Comparison of ENCODE assay signal across 18 cellular contexts in genomic region chr12:23885396-23885795, GRCh38.
"Had no signal": no experiment of that assay in that cellular context is flagged by ENCODE, and none has a peak within 500 bp of the region (broad histone marks: within the 10 kb centered on the region; RNA-seq: fewer than 3 reads in every experiment).

No MANE protein-coding gene starts in this region.

- H3K4me3 Mint-ChIP-seq: dendritic cell treated with granulocyte-macrophage colony-stimulating factor and Interleukin-4, amounts not matched to agents 40 ng/mL and 50 ng/mL, for 4 days; mesothelial cell of epicardium; naive B cell had no signal

- ATAC-seq: foreskin keratinocyte, gastroesophageal sphincter, heart right ventricle, left cardiac atrium, left lung, left ventricle myocardium superior, lower lobe of right lung, mucosa of descending colon had no signal

- H3K36me3 ChIP-seq: colonic mucosa, esophagus muscularis mucosa, gastroesophageal sphincter, heart right ventricle, left lung, lower lobe of right lung had no signal

- H3K36me3 Mint-ChIP-seq: mesothelial cell of epicardium, naive B cell had no signal

- H3K9me3 ChIP-seq: colonic mucosa, esophagus muscularis mucosa, gastroesophageal sphincter, heart right ventricle, left lung, lower lobe of right lung, mucosa of descending colon had no signal

- H3K27me3 Mint-ChIP-seq: dendritic cell treated with granulocyte-macrophage colony-stimulating factor and Interleukin-4, amounts not matched to agents 40 ng/mL and 50 ng/mL, for 4 days; naive B cell had no signal

- H3K27ac Mint-ChIP-seq: dendritic cell treated with granulocyte-macrophage colony-stimulating factor and Interleukin-4, amounts not matched to agents 40 ng/mL and 50 ng/mL, for 4 days; mesothelial cell of epicardium; naive B cell had no signal

- H3K4me1 Mint-ChIP-seq: mesothelial cell of epicardium, naive B cell had no signal

- DNase-seq: colonic mucosa; cortex of kidney; effector CD8-positive, alpha-beta T cell; foreskin keratinocyte; head of caudate nucleus; heart right ventricle; hippocampal formation; left cardiac atrium; left lung; left ventricle myocardium superior; lower lobe of right lung; mesenchymal stem cell; mucosa of descending colon; naive B cell had no signal

- H3K4me1 ChIP-seq: colonic mucosa, esophagus muscularis mucosa, foreskin keratinocyte, gastroesophageal sphincter, heart right ventricle, left lung, lower lobe of right lung had no signal

- H3K27ac ChIP-seq: colonic mucosa, esophagus muscularis mucosa, foreskin keratinocyte, gastroesophageal sphincter, heart right ventricle, left lung, lower lobe of right lung had no signal

- H3K27me3 ChIP-seq: colonic mucosa, esophagus muscularis mucosa, foreskin keratinocyte, gastroesophageal sphincter, heart right ventricle, left lung had no signal

- H3K4me3 ChIP-seq: colonic mucosa, esophagus muscularis mucosa, gastroesophageal sphincter, heart right ventricle, left lung, lower lobe of right lung, mucosa of descending colon had no signal

- H3K9me3 Mint-ChIP-seq: dendritic cell treated with granulocyte-macrophage colony-stimulating factor and Interleukin-4, amounts not matched to agents 40 ng/mL and 50 ng/mL, for 4 days; mesothelial cell of epicardium; naive B cell had no signal
